In genomic region chr22:48198489-48199459, GRCh38 we compare ENCODE assay signal across 20 cellular contexts.
DNase-seq lines count a peak whose midpoint lies in the region; TF ChIP-seq lines count a peak whose summit lies in the region.
"Had no signal": no experiment of that assay in that cellular context is flagged by ENCODE, and none has a peak within 500 bp of the region (broad histone marks: within the 10 kb centered on the region; RNA-seq: fewer than 3 reads in every experiment).

No MANE protein-coding gene starts in this region.

- no peak overlapping the region for H3K4me3 ChIP-seq in H7 (ENCODE audit: insufficient read depth, low read depth, low read length)
- H3K4me3 ChIP-seq: SK-N-MC, skin epidermis had no signal

- no peak for TF ChIP-seq CTCF in type B pancreatic cell (conservative IDR thresholded peaks at IDR 0.05)

- H3K9me3 Mint-ChIP-seq in type B pancreatic cell, result no peaks in the 10 kb centered on the region
- H3K9me3 Mint-ChIP-seq: stimulated activated naive CD8-positive, alpha-beta T cell treated with anti-CD3 and anti-CD28 coated beads, Interleukin-15, Interleukin-2, amounts not matched to agents 100 ng/mL and 50 ng/mL, for 24 hours had no signal

- no peaks in the 10 kb centered on the region for H3K36me3 Mint-ChIP-seq in type B pancreatic cell

- H3K27ac Mint-ChIP-seq in type B pancreatic cell, result no peak overlapping the region
- H3K27ac Mint-ChIP-seq: stimulated activated naive CD8-positive, alpha-beta T cell treated with anti-CD3 and anti-CD28 coated beads, Interleukin-15, Interleukin-2, amounts not matched to agents 100 ng/mL and 50 ng/mL, for 24 hours had no signal

- no peaks in the 10 kb centered on the region for H3K27me3 ChIP-seq in H7 (ENCODE audit: control insufficient read depth, insufficient read depth, low read length)

- H3K4me3 Mint-ChIP-seq in type B pancreatic cell, result no peak overlapping the region
- H3K4me3 Mint-ChIP-seq: activated T-cell treated with anti-CD3 and anti-CD28 coated beads, Interleukin-2, amount 50 U/mL, for 4 hours; stimulated activated naive CD8-positive, alpha-beta T cell treated with anti-CD3 and anti-CD28 coated beads, Interleukin-15, Interleukin-2, amounts not matched to agents 100 ng/mL and 50 ng/mL, for 24 hours had no signal

- DNase-seq in H7, result peak; percentile 76
- DNase-seq in SW480 (ENCODE audit: low spot score), result peak; percentile 57
- DNase-seq in islet precursor cell, result peak; percentile 44
- peak; percentile 40 for DNase-seq in type B pancreatic cell (ENCODE audit: extremely low spot score, unreplicated experiment)
- DNase-seq in DMS53 (lab: John Stamatoyannopoulos, UW), result no peak
- DNase-seq in nucleus accumbens (lab: John Stamatoyannopoulos, UW), result no peak
- no peak for DNase-seq in NCI-H82 treated with DMSO at 0.1 percent for 48 hours (lab: John Stamatoyannopoulos, UW; ENCODE audit: unreplicated experiment)
- DNase-seq: activated CD4-positive, alpha-beta T cell treated with anti-CD3 and anti-CD28 coated beads for 48 hours; activated naive CD4-positive, alpha-beta T cell; activated T-cell treated with anti-CD3 and anti-CD28 coated beads, Interleukin-2, amount 50 U/mL, for 4 hours; C1 segment of cervical spinal cord; DMS79 treated with DMSO at 0.1 percent for 48 hours; HCEC 1CT; NCI-H2081; NCI-H226; NCI-H69; T-helper 2 cell had no signal

- H3K27me3 Mint-ChIP-seq in type B pancreatic cell, result peaks cover 5% of the 10 kb centered on the region

- no peaks in the 10 kb centered on the region for H3K4me1 Mint-ChIP-seq in type B pancreatic cell (ENCODE audit: unreplicated experiment)

- H3K36me3 ChIP-seq in H7 (replicated peaks; ENCODE audit: control insufficient read depth, insufficient read depth, low read length), result no peaks in the 10 kb centered on the region

Comparison
In these comparisons a context has a peak if more than half of its experiments do, and no peak if none do; other contexts are left out.
1. DNase-seq: peak in H7 (single experiment), SW480 (single experiment), islet precursor cell (single experiment) and type B pancreatic cell (single experiment); none in DMS53 (single experiment), nucleus accumbens (0 of 56) and NCI-H82 treated with DMSO at 0.1 percent for 48 hours (single experiment).